Comparison of ENCODE assay signal across 1 cellular context in the genomic region with DNA sequence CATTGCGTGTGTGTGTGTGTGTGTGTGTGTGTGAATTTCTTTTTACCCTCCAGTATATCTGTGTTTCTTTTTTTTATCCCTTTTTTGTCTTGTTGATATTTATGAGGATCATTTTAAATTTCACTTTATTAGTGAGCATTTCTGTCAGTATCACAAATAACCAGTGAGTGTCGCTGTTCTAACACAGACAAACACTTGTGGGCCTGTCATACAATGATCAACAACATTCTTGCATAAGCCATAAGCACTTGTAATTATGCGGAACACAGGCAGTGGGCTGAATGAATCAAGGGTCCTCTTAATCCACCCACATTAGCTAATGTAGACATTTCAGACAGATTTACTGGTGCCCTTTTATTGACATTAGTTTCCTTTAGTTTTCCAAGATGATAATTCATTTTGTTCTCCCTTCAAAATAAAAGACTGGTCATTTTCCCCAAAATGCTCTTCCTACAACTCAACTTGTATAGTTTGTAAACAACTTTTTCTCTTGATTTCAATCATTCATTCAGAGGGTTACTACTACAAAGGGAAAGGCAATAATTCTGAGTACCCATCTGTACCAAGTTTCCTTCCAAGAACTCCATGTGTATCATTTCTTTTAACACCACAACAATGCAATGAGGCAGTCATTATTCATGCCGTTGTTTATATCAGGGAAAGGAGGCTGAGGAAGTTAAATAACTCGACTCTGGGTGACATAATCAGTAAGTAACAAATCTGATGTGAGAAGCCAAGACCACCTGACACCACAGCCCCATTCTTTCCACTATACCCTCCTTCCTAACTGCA.
A peak's percentile ranks its signal among the peaks of the same experiment; 100 is the strongest.
TF ChIP-seq lines count a peak whose summit lies in the region.

No MANE protein-coding gene starts in this region.

TF ChIP-seq in HepG2, 621 proteins besides CTCF, POLR2A, EP300 and RAD21 (continued from another document):
- TF ChIP-seq, protein P1, sequence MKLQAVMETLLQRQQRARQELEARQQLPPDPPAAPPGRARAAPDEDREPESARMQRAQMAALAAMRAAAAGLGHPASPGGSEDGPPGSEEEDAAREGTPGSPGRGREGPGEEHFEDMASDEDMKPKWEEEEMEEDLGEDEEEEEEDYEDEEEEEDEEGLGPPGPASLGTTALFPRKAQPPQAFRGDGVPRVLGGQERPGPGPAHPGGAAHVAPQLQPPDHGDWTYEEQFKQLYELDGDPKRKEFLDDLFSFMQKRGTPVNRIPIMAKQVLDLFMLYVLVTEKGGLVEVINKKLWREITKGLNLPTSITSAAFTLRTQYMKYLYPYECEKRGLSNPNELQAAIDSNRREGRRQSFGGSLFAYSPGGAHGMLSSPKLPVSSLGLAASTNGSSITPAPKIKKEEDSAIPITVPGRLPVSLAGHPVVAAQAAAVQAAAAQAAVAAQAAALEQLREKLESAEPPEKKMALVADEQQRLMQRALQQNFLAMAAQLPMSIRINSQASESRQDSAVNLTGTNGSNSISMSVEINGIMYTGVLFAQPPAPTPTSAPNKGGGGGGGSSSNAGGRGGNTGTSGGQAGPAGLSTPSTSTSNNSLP (IDR thresholded peaks at IDR 0.05; ENCODE audit: low read depth, low read length): peak; percentile 74
- TF ChIP-seq ZNF782 (CRISPR knock-in tag; IDR thresholded peaks at IDR 0.05; ENCODE audit: borderline replicate concordance): no peak
- no peak for TF ChIP-seq MTA3 (CRISPR knock-in tag; IDR thresholded peaks at IDR 0.05)
- TF ChIP-seq ZNF746 (CRISPR knock-in tag; IDR thresholded peaks at IDR 0.05): no peak
- no peak for TF ChIP-seq NBN (conservative IDR thresholded peaks at IDR 0.05)
- no peak for TF ChIP-seq ZC3H4 (CRISPR knock-in tag; IDR thresholded peaks at IDR 0.05; ENCODE audit: borderline replicate concordance)
- no peak for TF ChIP-seq FOXA1 (IDR thresholded peaks at IDR 0.05)
- 0 out of 2 replicates have a peak, but pooled peaks have one; percentile 19 for TF ChIP-seq FOXA1 (CRISPR knock-in tag; IDR thresholded peaks at IDR 0.05)
- no peak for TF ChIP-seq ZNF549 (CRISPR knock-in tag; IDR thresholded peaks at IDR 0.05)
- peak; percentile 51; the same call in 1 of the 2 replicates for TF ChIP-seq SMC3 (IDR thresholded peaks at IDR 0.05; ENCODE audit: low read length)
- no peak for TF ChIP-seq TEAD2 (CRISPR knock-in tag; IDR thresholded peaks at IDR 0.05)
- no peak for TF ChIP-seq PLRG1 (conservative IDR thresholded peaks at IDR 0.05)
- TF ChIP-seq ZNF747 (CRISPR knock-in tag; IDR thresholded peaks at IDR 0.05; ENCODE audit: borderline replicate concordance): no peak
- no peak for TF ChIP-seq AKAP8 (CRISPR knock-in tag; IDR thresholded peaks at IDR 0.05)
- TF ChIP-seq CEBPB (IDR thresholded peaks at IDR 0.05; ENCODE audit: borderline replicate concordance, low read depth, low read length): peak; percentile 31; the same call in 1 of the 2 replicates
- TF ChIP-seq, protein P2, sequence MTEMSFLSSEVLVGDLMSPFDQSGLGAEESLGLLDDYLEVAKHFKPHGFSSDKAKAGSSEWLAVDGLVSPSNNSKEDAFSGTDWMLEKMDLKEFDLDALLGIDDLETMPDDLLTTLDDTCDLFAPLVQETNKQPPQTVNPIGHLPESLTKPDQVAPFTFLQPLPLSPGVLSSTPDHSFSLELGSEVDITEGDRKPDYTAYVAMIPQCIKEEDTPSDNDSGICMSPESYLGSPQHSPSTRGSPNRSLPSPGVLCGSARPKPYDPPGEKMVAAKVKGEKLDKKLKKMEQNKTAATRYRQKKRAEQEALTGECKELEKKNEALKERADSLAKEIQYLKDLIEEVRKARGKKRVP (CRISPR knock-in tag; IDR thresholded peaks at IDR 0.05): peak in 1 of 2 experiments; percentile 56; a peak in 2 of 4 replicates
- no peak for TF ChIP-seq ZNF619 (CRISPR knock-in tag; IDR thresholded peaks at IDR 0.05)
